ENCODE assay signal across 28 cellular contexts in the genomic region with DNA sequence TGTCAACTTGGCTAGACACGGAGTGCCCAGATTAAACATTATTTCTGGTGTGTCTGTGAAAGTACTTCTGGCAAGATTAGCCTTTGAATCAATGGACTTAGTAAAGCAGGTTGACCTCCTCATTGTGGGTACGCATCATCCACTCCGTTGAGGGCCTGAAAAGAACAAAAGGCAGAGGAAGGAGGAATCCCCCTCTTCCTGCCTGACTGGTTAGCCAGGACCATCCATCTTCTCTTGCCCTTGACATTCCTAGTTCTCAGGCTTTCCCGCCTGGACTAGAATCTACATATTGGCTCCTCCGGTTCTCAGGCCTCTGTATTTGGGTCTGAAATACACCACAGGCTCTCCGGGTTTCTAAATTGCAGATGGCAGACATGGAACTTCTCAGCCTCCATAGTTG.
"Had no signal": no experiment of that assay in that cellular context is flagged by ENCODE, and none has a peak within 500 bp of the region (broad histone marks: within the 10 kb centered on the region; RNA-seq: fewer than 3 reads in every experiment).

No MANE protein-coding gene starts in this region.

- H3K27ac ChIP-seq: adrenal gland, body of pancreas, esophagus muscularis mucosa, foreskin keratinocyte, gastrocnemius medialis, VCaP had no signal

- H3K4me1 ChIP-seq: adrenal gland, body of pancreas, foreskin keratinocyte had no signal

- H3K9me3 ChIP-seq: adrenal gland, body of pancreas, esophagus muscularis mucosa, gastrocnemius medialis had no signal

- ATAC-seq: activated CD8-positive, alpha-beta memory T cell treated with anti-CD3 and anti-CD28 coated beads, Interleukin-2, amount 10 ng/mL, durations not matched to agents 7 days and 5 days; activated CD8-positive, alpha-beta T cell treated with anti-CD3 and anti-CD28 coated beads, Interleukin-2, amount 10 ng/mL, durations not matched to agents 7 days and 5 days; activated naive CD8-positive, alpha-beta T cell treated with anti-CD3 and anti-CD28 coated beads, Interleukin-2, amount 50 U/mL, for 24 hours; body of pancreas; effector memory CD8-positive, alpha-beta T cell; foreskin keratinocyte; gastrocnemius medialis; WTC11 had no signal

- H3K27me3 ChIP-seq: adrenal gland, body of pancreas, esophagus muscularis mucosa, gastrocnemius medialis had no signal

- H3K36me3 ChIP-seq: adrenal gland, esophagus muscularis mucosa, gastrocnemius medialis had no signal

- H3K4me3 ChIP-seq: adrenal gland, body of pancreas, esophagus muscularis mucosa, gastrocnemius medialis had no signal

- DNase-seq: activated CD4-positive, alpha-beta memory T cell treated with anti-CD3 and anti-CD28 coated beads for 36 hours; activated CD4-positive, alpha-beta T cell treated with anti-CD3 and anti-CD28 coated beads for 48 hours; activated CD8-positive, alpha-beta memory T cell treated with anti-CD3 and anti-CD28 coated beads, Interleukin-2, amount 10 ng/mL, durations not matched to agents 7 days and 5 days; activated CD8-positive, alpha-beta memory T cell treated with anti-CD3 and anti-CD28 coated beads, Interleukin-2, amount 50 U/mL, for 4 hours; activated CD8-positive, alpha-beta T cell treated with anti-CD3 and anti-CD28 coated beads, Interleukin-2, amount 10 ng/mL, durations not matched to agents 7 days and 5 days; activated effector memory CD4-positive, alpha-beta T cell treated with anti-CD3 and anti-CD28 coated beads, Interleukin-2, amount 50 U/mL, for 16 hours; activated naive CD4-positive, alpha-beta T cell treated with anti-CD3 and anti-CD28 coated beads for 36 hours; activated naive CD8-positive, alpha-beta T cell treated with anti-CD3 and anti-CD28 coated beads for 36 hours; activated naive CD8-positive, alpha-beta T cell treated with anti-CD3 and anti-CD28 coated beads, Interleukin-2, amount 50 U/mL, for 24 hours; activated T-cell treated with anti-CD3 and anti-CD28 coated beads, Interleukin-2, amount 50 U/mL, for 1 hour; activated T-cell treated with anti-CD3 and anti-CD28 coated beads, Interleukin-2, amount 50 U/mL, for 48 hours; adrenal gland; amygdala; aorta; body of pancreas; caudate nucleus; cortex of kidney; dermis blood vessel endothelial cell; effector CD4-positive, alpha-beta T cell; effector memory CD8-positive, alpha-beta T cell; erythroblast; foreskin keratinocyte; gastrocnemius medialis; T-helper 1 cell; T-helper 2 cell had no signal
